In the genomic region with DNA sequence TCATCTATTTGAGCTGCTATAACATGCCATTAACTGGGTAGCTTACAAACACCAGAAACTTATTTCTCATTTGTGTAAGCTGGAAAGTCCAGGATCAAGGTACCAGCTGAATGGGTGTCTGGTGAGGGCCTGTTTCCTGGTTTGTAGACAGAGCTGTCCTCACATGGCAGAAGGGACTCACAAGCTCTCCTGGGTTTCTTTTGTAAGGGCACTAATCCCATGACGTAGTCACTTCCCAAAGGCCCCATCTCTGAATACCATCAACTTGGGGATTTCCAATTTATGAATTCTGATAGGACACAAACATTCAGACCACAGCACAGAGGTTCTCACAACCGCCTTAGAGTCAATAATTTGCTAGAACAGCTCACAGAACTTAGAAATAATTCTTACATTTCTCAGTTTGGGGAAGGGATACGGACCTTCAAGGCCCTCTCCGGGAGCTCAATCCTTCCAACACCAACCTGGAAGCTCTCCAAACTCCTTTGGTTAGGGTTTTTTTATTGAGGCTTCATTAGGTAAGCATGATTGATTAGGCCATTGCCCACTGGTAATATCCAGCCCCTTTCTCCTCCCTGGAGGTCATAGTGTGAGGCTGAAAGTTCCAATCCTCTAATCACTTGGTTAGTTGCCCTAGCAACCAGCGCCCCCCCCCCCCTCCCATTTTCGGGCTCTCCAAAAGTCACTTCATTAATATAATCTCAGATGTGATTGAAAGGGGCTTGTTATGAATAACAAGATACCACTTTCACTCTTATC, we compare ENCODE assay signal across 1 cellular context.
TF ChIP-seq lines count a peak whose summit lies in the region.

No MANE protein-coding gene starts in this region.

TF ChIP-seq in HepG2, 621 proteins besides CTCF, POLR2A, EP300 and RAD21:
- no peak for TF ChIP-seq TBX3 (IDR thresholded peaks at IDR 0.05; ENCODE audit: borderline replicate concordance)
- TF ChIP-seq, protein P1, sequence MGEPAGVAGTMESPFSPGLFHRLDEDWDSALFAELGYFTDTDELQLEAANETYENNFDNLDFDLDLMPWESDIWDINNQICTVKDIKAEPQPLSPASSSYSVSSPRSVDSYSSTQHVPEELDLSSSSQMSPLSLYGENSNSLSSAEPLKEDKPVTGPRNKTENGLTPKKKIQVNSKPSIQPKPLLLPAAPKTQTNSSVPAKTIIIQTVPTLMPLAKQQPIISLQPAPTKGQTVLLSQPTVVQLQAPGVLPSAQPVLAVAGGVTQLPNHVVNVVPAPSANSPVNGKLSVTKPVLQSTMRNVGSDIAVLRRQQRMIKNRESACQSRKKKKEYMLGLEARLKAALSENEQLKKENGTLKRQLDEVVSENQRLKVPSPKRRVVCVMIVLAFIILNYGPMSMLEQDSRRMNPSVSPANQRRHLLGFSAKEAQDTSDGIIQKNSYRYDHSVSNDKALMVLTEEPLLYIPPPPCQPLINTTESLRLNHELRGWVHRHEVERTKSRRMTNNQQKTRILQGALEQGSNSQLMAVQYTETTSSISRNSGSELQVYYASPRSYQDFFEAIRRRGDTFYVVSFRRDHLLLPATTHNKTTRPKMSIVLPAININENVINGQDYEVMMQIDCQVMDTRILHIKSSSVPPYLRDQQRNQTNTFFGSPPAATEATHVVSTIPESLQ (CRISPR knock-in tag; conservative IDR thresholded peaks at IDR 0.05) = no peak
- TF ChIP-seq, protein P2, sequence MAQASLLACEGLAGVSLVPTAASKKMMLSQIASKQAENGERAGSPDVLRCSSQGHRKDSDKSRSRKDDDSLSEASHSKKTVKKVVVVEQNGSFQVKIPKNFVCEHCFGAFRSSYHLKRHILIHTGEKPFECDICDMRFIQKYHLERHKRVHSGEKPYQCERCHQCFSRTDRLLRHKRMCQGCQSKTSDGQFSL (CRISPR knock-in tag; IDR thresholded peaks at IDR 0.05) = no peak
- no peak for TF ChIP-seq TCF12 (IDR thresholded peaks at IDR 0.05)
- no peak for TF ChIP-seq TCF12 (CRISPR knock-in tag; IDR thresholded peaks at IDR 0.05)
